In the genomic region with DNA sequence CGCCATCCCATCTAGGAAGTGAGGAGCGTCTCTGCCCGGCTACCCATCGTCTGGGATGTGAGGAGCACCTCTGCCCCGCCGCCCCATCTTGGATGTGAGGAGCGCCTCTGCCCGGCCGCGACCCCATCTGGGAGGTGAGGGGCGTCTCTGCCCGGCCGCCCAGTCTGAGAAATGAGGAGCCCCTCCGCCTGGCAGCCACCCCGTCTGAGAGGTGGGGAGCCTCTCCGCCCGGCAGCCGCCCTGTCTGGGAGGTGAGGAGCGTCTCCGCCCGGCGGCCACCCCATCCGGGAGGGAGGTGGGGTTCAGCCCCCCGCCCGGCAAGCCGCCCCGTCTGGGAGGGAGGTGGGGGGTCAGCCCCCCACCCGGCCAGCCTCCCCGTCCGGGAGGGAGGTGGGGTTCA, we compare ENCODE assay signal across 5 cellular contexts. TPM values are rescaled to one million over a fixed set of nuclear protein-coding genes. Genes with fewer than 3 reads are reported as not detected.
"Had no signal": no experiment of that assay in that cellular context is flagged by ENCODE, and none has a peak within 500 bp of the region (broad histone marks: within the 10 kb centered on the region; RNA-seq: fewer than 3 reads in every experiment).

No MANE protein-coding gene starts in this region.

RNA-seq across cellular contexts. Expression of gene NIPAL4, which starts 40.5 kb away (rescaled TPM):
- total RNA-seq: GM23248, H4, H7, H9 had no signal
- polyA plus RNA-seq: GM23248, GM23338 had no signal
